In the genomic region with DNA sequence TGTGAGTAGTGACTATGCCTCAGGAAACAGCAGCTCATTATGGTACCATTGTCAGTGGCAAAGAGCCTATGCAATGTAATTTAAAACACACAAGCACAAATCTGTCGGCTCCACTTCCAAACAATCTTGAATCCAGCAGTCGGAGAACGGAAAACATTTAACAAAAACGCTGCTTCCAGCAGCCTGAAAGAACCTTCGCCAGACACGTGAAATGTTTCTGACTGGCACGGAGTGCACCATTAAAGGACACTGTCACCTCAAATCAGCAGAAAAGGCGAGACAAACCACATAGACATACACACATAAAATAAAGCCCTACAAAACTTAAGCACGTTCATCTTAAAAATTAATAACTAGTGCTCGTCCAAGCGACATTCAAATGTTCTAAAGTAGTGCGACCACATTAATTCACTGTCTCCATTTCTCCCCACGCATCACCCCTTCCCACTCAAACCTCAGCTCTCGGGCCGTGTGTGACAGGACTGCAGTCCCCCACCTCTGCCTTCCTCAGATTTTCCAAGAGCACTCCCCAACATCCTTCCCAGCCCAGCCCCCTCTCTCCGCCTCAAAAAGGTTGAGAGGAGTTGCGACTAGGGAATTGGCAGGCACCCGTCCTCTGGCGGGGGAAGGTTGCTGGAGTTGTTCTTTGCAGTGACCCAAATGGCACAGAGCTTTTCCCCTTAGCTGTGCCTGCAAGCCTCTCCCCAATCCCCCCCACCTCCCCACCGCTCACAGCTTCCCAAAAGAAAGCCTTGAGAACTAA, we compare ENCODE assay signal across 8 cellular contexts. TPM values are rescaled to one million over a fixed set of nuclear protein-coding genes. Genes with fewer than 3 reads are reported as not detected.
DNase-seq lines count a peak whose midpoint lies in the region; ATAC-seq and TF ChIP-seq lines count a peak whose summit lies in the region.

No MANE protein-coding gene starts in this region.

- peaks cover 18% of the 10 kb centered on the region for H3K36me3 Mint-ChIP-seq in T-helper 2 cell treated with Interferon-gamma antibody and Interleukin-4, amounts not matched to agents 5 μg/mL and 100 μg/mL, for 36 hours (ENCODE audit: low read depth)
- peaks cover 22% of the 10 kb centered on the region for H3K36me3 Mint-ChIP-seq in endodermal cell (ENCODE audit: low read depth)

- CTCF ChIA-PET in A673 (lab: Charles Lee) = no interaction called here

- 0 to 3% methylated on average over 15 to 20 of the region's 20 CpGs for WGBS in endodermal cell (ENCODE audit: insufficient coverage in 1 of 2, insufficient read length in 1 of 2), 2 experiments
- WGBS in thymus = 1% methylated on average over 20 of the region's 20 CpGs

- TSS peak; percentile 76 for BruUV-seq in A673 (replicated peaks; lab: Mats Ljungman, UMichigan)

- H3K4me3 ChIP-seq in A673 (ENCODE audit: low read depth, low read length, poor library complexity, severe bottlenecking) = peak overlapping the region; percentile 65
- peak overlapping the region; percentile 97 for H3K4me3 ChIP-seq in endodermal cell (ENCODE audit: low read length)
- H3K4me3 ChIP-seq in thymus (ENCODE audit: low read length) = peak overlapping the region; percentile 73

- no peaks in the 10 kb centered on the region for H3K9me3 ChIP-seq in A673 (ENCODE audit: low read depth, low read length, poor library complexity, severe bottlenecking)
- H3K9me3 ChIP-seq in endodermal cell (ENCODE audit: control insufficient read depth, low read length) = no peaks in the 10 kb centered on the region
- no peaks in the 10 kb centered on the region for H3K9me3 ChIP-seq in thymus (ENCODE audit: control insufficient read depth)

- H3K36me3 ChIP-seq in A673 (ENCODE audit: insufficient read depth, low read length, poor library complexity, severe bottlenecking) (peaks cover 20% of the 10 kb centered on the region), endodermal cell (ENCODE audit: control insufficient read depth, insufficient read depth, low read length) (peaks cover 28% of the 10 kb centered on the region), thymus (ENCODE audit: control insufficient read depth, insufficient read depth) (no peaks in the 10 kb centered on the region)

- peak; percentile 51 for DNase-seq in A673 (ENCODE audit: low spot score)
- peak; percentile 44 for DNase-seq in T-helper 2 cell treated with Interferon-gamma antibody and Interleukin-4, amounts not matched to agents 5 μg/mL and 100 μg/mL, for 36 hours (ENCODE audit: low spot score)
- no peak for DNase-seq in endodermal cell
- DNase-seq in midbrain (lab: John Stamatoyannopoulos, UW) = peak; percentile 74
- DNase-seq in effector CD8-positive, alpha-beta T cell (lab: John Stamatoyannopoulos, UW) = no peak

- no peaks in the 10 kb centered on the region for H3K27me3 Mint-ChIP-seq in T-helper 2 cell treated with Interferon-gamma antibody and Interleukin-4, amounts not matched to agents 5 μg/mL and 100 μg/mL, for 36 hours (ENCODE audit: low read depth)
- peaks cover 3% of the 10 kb centered on the region for H3K27me3 Mint-ChIP-seq in endodermal cell (ENCODE audit: insufficient read depth)

- no peaks in the 10 kb centered on the region for H3K9me3 Mint-ChIP-seq in T-helper 2 cell treated with Interferon-gamma antibody and Interleukin-4, amounts not matched to agents 5 μg/mL and 100 μg/mL, for 36 hours
- no peaks in the 10 kb centered on the region for H3K9me3 Mint-ChIP-seq in endodermal cell

- peak; percentile 0 for ATAC-seq in GM21381 (IDR thresholded peaks at IDR 0.05; ENCODE audit: unreplicated experiment)
- no peak for ATAC-seq in GM21515 (IDR thresholded peaks at IDR 0.05; ENCODE audit: unreplicated experiment)

- H3K27me3 ChIP-seq in A673 (replicated peaks; ENCODE audit: insufficient read depth, low read depth, low read length, poor library complexity) (no peaks in the 10 kb centered on the region), endodermal cell (ENCODE audit: control insufficient read depth, insufficient read depth, low read length, poor library complexity, severe bottlenecking) (no peaks in the 10 kb centered on the region), thymus (ENCODE audit: control insufficient read depth, insufficient read depth) (peaks cover 18% of the 10 kb centered on the region)

- TF ChIP-seq CTCF in A673 (conservative IDR thresholded peaks at IDR 0.05; ENCODE audit: low read depth, low read length) = no peak
- no peak for TF ChIP-seq CTCF in endodermal cell (conservative IDR thresholded peaks at IDR 0.05)

- peak overlapping the region; percentile 85 for H3K27ac ChIP-seq in A673 (ENCODE audit: low read depth, low read length, poor library complexity, severe bottlenecking)
- peak overlapping the region; percentile 86 for H3K27ac ChIP-seq in endodermal cell (ENCODE audit: low read depth, low read length)
- H3K27ac ChIP-seq in thymus (ENCODE audit: low read depth) = peak overlapping the region; percentile 67

- H3K4me1 ChIP-seq in A673 (ENCODE audit: insufficient read depth, low read length, poor library complexity, severe bottlenecking) (peaks cover 7% of the 10 kb centered on the region), endodermal cell (ENCODE audit: control insufficient read depth, insufficient read depth, low read length) (no peaks in the 10 kb centered on the region), thymus (ENCODE audit: control insufficient read depth, insufficient read depth, low read length) (peaks cover 4% of the 10 kb centered on the region)

- H3K27ac Mint-ChIP-seq in T-helper 2 cell treated with Interferon-gamma antibody and Interleukin-4, amounts not matched to agents 5 μg/mL and 100 μg/mL, for 36 hours = no peak overlapping the region
- no peak overlapping the region for H3K27ac Mint-ChIP-seq in endodermal cell

- H3K4me1 Mint-ChIP-seq in T-helper 2 cell treated with Interferon-gamma antibody and Interleukin-4, amounts not matched to agents 5 μg/mL and 100 μg/mL, for 36 hours (ENCODE audit: low read depth) = peaks cover 38% of the 10 kb centered on the region
- H3K4me1 Mint-ChIP-seq in endodermal cell = peaks cover 22% of the 10 kb centered on the region

- no peak overlapping the region for H3K4me3 Mint-ChIP-seq in T-helper 2 cell treated with Interferon-gamma antibody and Interleukin-4, amounts not matched to agents 5 μg/mL and 100 μg/mL, for 36 hours
- no peak overlapping the region for H3K4me3 Mint-ChIP-seq in endodermal cell

- POLR2A ChIA-PET in A673 (lab: Charles Lee; ENCODE audit: low non-redundant PET) = interaction anchor here (1.0 kb wide), 1 partner anchor 8 kb away, joined by 6 read pairs; no protein-coding TSS in a partner anchor

- intact Hi-C loops in A673 (cut with micrococcal nuclease; ENCODE audit: unreplicated experiment) = no loop called here

- peak overlapping the region; percentile 93 for H3K9ac ChIP-seq in endodermal cell (ENCODE audit: extremely low read depth, low read length, poor library complexity, severe bottlenecking)

RNA-seq across cellular contexts. Expression of gene RAB30, which starts 0.6 kb away (rescaled TPM):
- total RNA-seq in A673 (2021) (11.6 and 15.0 TPM in 2 replicates), endodermal cell (10 to 100 TPM in 1 of 2 donors, 1 to 10 TPM in 1; 8.4 to 15.8 TPM)
- polyA plus RNA-seq in endodermal cell (2013, experiment 1 of 2) = 10.8 TPM
- polyA plus RNA-seq in endodermal cell (2013, experiment 2 of 2) = 8.2 TPM
- polyA plus RNA-seq in thymus = 7.5 TPM

Comparison
In these comparisons a context has a peak if more than half of its experiments do, and no peak if none do; other contexts are left out.
1. DNase-seq: peak in A673 (single experiment), T-helper 2 cell treated with Interferon-gamma antibody and Interleukin-4, amounts not matched to agents 5 μg/mL and 100 μg/mL, for 36 hours (single experiment) and midbrain (single experiment); none in endodermal cell (single experiment) and effector CD8-positive, alpha-beta T cell (single experiment).
2. Peak in every context shown above with its lines, with median percentiles within 50 percentile points of each other: H3K27ac ChIP-seq and H3K4me3 ChIP-seq.